ENCODE assay signal across 8 cellular contexts in the genomic region with DNA sequence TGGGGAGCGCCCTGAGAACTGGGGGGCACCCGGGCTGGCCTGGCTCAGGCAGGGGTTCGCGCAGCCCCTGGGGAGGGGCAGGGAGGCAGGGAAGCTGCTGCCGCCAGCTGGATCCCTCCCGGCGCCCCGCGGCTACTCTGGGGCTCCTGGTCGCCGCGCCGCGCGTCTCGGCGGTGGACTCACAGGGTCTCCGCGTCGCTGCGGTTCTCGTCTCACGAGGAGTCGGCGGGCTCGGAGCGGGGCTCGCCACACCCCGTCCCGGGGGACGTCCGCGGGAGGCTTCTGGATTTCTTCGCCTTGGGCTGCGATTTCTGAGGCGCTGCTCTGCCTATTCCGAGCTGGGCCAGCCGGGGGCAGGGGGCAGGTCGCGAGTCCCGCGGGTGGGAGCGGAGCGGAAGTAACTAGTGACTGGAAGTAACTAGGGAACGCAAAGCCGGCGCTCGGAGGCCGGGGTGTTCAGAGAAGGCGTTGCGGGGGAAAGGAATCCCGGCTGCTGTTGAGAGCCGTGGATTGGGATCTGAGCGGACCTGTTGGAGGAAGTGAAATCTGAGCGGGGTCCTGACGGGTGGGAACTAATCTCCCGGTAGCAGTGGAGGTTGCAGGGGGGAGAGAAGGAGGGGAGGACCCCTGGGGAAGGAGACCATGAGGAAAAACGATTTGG. TPM values are rescaled to one million over a fixed set of nuclear protein-coding genes. Genes with fewer than 3 reads are reported as not detected.
DNase-seq lines count a peak whose midpoint lies in the region; ATAC-seq and TF ChIP-seq lines count a peak whose summit lies in the region.

No MANE protein-coding gene starts in this region.

- H4K20me1 ChIP-seq in DND-41 (ENCODE audit: insufficient read depth, low read length) (no peaks in the 10 kb centered on the region), IMR-90 (ENCODE audit: insufficient read depth, low read length) (no peaks in the 10 kb centered on the region)

- CTCF ChIA-PET in IMR-90 (lab: Yijun Ruan, JAX) = interaction anchor here (0.6 to 0.8 kb wide), 2 partner anchors 26 to 100 kb away, joined by 3 to 4 read pairs; no protein-coding TSS in a partner anchor

- H3K79me2 ChIP-seq in DND-41 (ENCODE audit: insufficient read depth, low read length) = peaks cover 4% of the 10 kb centered on the region; the same call in 1 of the 2 replicates

- TF ChIP-seq POLR2A in IMR-90 (IDR thresholded peaks at IDR 0.05; ENCODE audit: low read depth, low read length) = peak; percentile 59

- H2BK15ac ChIP-seq in IMR-90 (ENCODE audit: low read depth, low read length) = no peak overlapping the region

- peak overlapping the region; percentile 59; the same call in 1 of the 2 replicates for H3K4ac ChIP-seq in IMR-90 (ENCODE audit: low read depth, low read length)

- peak overlapping the region; percentile 96 for H3K4me2 ChIP-seq in DND-41 (ENCODE audit: insufficient read depth, low read length)
- H3K4me2 ChIP-seq in IMR-90 (ENCODE audit: low read depth, low read length) = peak overlapping the region; percentile 81

- peak overlapping the region; percentile 40 to 68 for H3K4me3 ChIP-seq in DND-41 (ENCODE audit: low read depth in 1 of 2, low read length in 2 of 2)
- H3K4me3 ChIP-seq in IMR-90 (ENCODE audit: insufficient read depth, low read depth, low read length) = peak overlapping the region; percentile 68
- H3K4me3 ChIP-seq in upper lobe of right lung = peak overlapping the region; percentile 99

- H3K9me3 Mint-ChIP-seq in activated naive CD8-positive, alpha-beta T cell treated with anti-CD3 and anti-CD28 coated beads, Interleukin-2, amount 50 U/mL, for 24 hours = no peaks in the 10 kb centered on the region

- in situ Hi-C loops in IMR-90 (cut with MboI; ENCODE audit: low sequenced_read_pairs) = no loop called here

- peaks cover 15% of the 10 kb centered on the region for H3K4me1 Mint-ChIP-seq in activated naive CD8-positive, alpha-beta T cell treated with anti-CD3 and anti-CD28 coated beads, Interleukin-2, amount 50 U/mL, for 24 hours

- no peak overlapping the region for H2AK5ac ChIP-seq in IMR-90 (ENCODE audit: low read depth, low read length)

- H3K56ac ChIP-seq in IMR-90 (ENCODE audit: extremely low read depth, insufficient read depth, low read length) = peak overlapping the region; percentile 5; the same call in 1 of the 2 replicates

- H3K9me3 ChIP-seq in DND-41 (ENCODE audit: insufficient read depth, low read length, severe bottlenecking) = no peaks in the 10 kb centered on the region
- H3K9me3 ChIP-seq in IMR-90 (ENCODE audit: control insufficient read depth, insufficient read depth, low read length) = no peaks in the 10 kb centered on the region
- H3K9me3 ChIP-seq in upper lobe of right lung = no peaks in the 10 kb centered on the region

- peak; percentile 46 for TF ChIP-seq CTCF in DND-41 (IDR thresholded peaks at IDR 0.05; ENCODE audit: borderline replicate concordance, extremely low read depth, low read length, poor library complexity, severe bottlenecking)
- peak; percentile 18; the same call in 1 of the 2 replicates for TF ChIP-seq CTCF in IMR-90 (conservative IDR thresholded peaks at IDR 0.05; ENCODE audit: low read depth, low read length)
- peak; percentile 41 for TF ChIP-seq CTCF in upper lobe of right lung (IDR thresholded peaks at IDR 0.05)

- ATAC-seq in DND-41 (ENCODE audit: insufficient read depth, low read depth) (peak; percentile 74), GM21619 (IDR thresholded peaks at IDR 0.05; ENCODE audit: unreplicated experiment) (peak; percentile 45), IMR-90 (ENCODE audit: low read depth) (peak; percentile 53), SK-N-SH treated with all-trans-retinoic acid at 6 μM for 48 hours (peak; percentile 74), upper lobe of right lung (peak; percentile 78)
- peak; percentile 52 for ATAC-seq in activated naive CD8-positive, alpha-beta T cell treated with anti-CD3 and anti-CD28 coated beads, Interleukin-2, amount 50 U/mL, for 24 hours

- H3K14ac ChIP-seq in IMR-90 (replicated peaks; ENCODE audit: low read depth, low read length) = peak overlapping the region; percentile 68

- H3K36me3 ChIP-seq in DND-41 (ENCODE audit: insufficient read depth, low read length) (no peaks in the 10 kb centered on the region), IMR-90 (ENCODE audit: control insufficient read depth, insufficient read depth, low read length) (no peaks in the 10 kb centered on the region), upper lobe of right lung (no peaks in the 10 kb centered on the region)

- peak overlapping the region; percentile 8 for H2AK9ac ChIP-seq in IMR-90 (replicated peaks; ENCODE audit: low read depth, low read length, poor library complexity)

- intact Hi-C loops in IMR-90 (cut with micrococcal nuclease) = loop anchor here (2.0 to 5.0 kb wide), 2 partner anchors 67 to 183 kb away; no protein-coding TSS in a partner anchor
- intact Hi-C loops in cardiac septum (cut with DNase I) = loop anchor here (5.0 kb wide), 1 partner anchor 172 kb away; a partner anchor contains a TSS
- intact Hi-C loops in posterior cingulate gyrus (cut with DNase I) = loop anchor here (10.0 kb wide), 1 partner anchor 169 kb away; a partner anchor contains a TSS
- intact Hi-C loops in upper lobe of right lung (cut with DNase I) = no loop called here

- no peak overlapping the region for H2BK120ac ChIP-seq in IMR-90 (ENCODE audit: low read depth, low read length)

- H4K8ac ChIP-seq in IMR-90 (ENCODE audit: low read depth in 2 of 2, low read length in 2 of 2) = peak overlapping the region; percentile 77 to 79; a peak in 2 of 4 replicates

- H3K4me3 Mint-ChIP-seq in activated naive CD8-positive, alpha-beta T cell treated with anti-CD3 and anti-CD28 coated beads, Interleukin-2, amount 50 U/mL, for 24 hours = peak overlapping the region; percentile 95

- no peak; the same call in 1 of the 2 replicates for TF ChIP-seq RAD21 in IMR-90 (IDR thresholded peaks at IDR 0.05; ENCODE audit: low read length)

- H3K79me1 ChIP-seq in IMR-90 (ENCODE audit: low read depth in 1 of 2, low read length in 2 of 2) = peaks cover 0 to 12% of the 10 kb centered on the region in 2 experiments; a peak in 2 of 4 replicates

- H3K23ac ChIP-seq in IMR-90 (ENCODE audit: low read depth, low read length) = peak overlapping the region; percentile 76

- WGBS in IMR-90 (ENCODE audit: extremely low coverage in 2 of 2, insufficient read length in 1 of 2), 2 experiments = 0% methylated on average over 20 of the region's 58 CpGs; no CpG with 5 or more reads in 1 of the 2 experiments

- H3K9ac ChIP-seq in DND-41 (ENCODE audit: low read depth, low read length) (peak overlapping the region; percentile 68), IMR-90 (ENCODE audit: low read depth, low read length) (peak overlapping the region; percentile 75)

- DNase-seq in DND-41 (peak; percentile 81), IMR-90 (peak; percentile 56), cardiac septum (ENCODE audit: low spot score) (peak; percentile 92), posterior cingulate gyrus (peak; percentile 32 to 92 (median 51)), upper lobe of right lung (peak; percentile 91)
- peak; percentile 62 for DNase-seq in activated naive CD8-positive, alpha-beta T cell treated with anti-CD3 and anti-CD28 coated beads, Interleukin-2, amount 50 U/mL, for 24 hours

- peak overlapping the region; percentile 86 for H3K27ac Mint-ChIP-seq in activated naive CD8-positive, alpha-beta T cell treated with anti-CD3 and anti-CD28 coated beads, Interleukin-2, amount 50 U/mL, for 24 hours

- H2BK20ac ChIP-seq in IMR-90 (ENCODE audit: low read depth, low read length) = no peak overlapping the region

- peak overlapping the region; percentile 1; the same call in 1 of the 2 replicates for H4K91ac ChIP-seq in IMR-90 (ENCODE audit: insufficient read depth, low read depth, low read length)

- peaks cover 4% of the 10 kb centered on the region; the same call in 1 of the 2 replicates for H3K9me1 ChIP-seq in IMR-90 (ENCODE audit: insufficient read depth, low read length)

- H3K4me1 ChIP-seq in DND-41 (ENCODE audit: insufficient read depth, low read length) = peaks cover 20% of the 10 kb centered on the region
- peaks cover 8% of the 10 kb centered on the region; the same call in 1 of the 2 replicates for H3K4me1 ChIP-seq in IMR-90 (ENCODE audit: control insufficient read depth, insufficient read depth, low read length)
- peaks cover 37% of the 10 kb centered on the region for H3K4me1 ChIP-seq in upper lobe of right lung

- H3K18ac ChIP-seq in IMR-90 (ENCODE audit: low read depth, low read length) = peak overlapping the region; percentile 16; the same call in 1 of the 2 replicates

- H2AFZ ChIP-seq in DND-41 (ENCODE audit: low read depth, low read length) (peak overlapping the region; percentile 80), IMR-90 (replicated peaks; ENCODE audit: low read length, poor library complexity) (peak overlapping the region; percentile 96)

- H4K5ac ChIP-seq in IMR-90 (ENCODE audit: low read depth, low read length) = no peak overlapping the region

- POLR2A ChIA-PET in IMR-90 (lab: Charles Lee; ENCODE audit: unreplicated experiment) = no interaction called here

- no peaks in the 10 kb centered on the region for H3K36me3 Mint-ChIP-seq in activated naive CD8-positive, alpha-beta T cell treated with anti-CD3 and anti-CD28 coated beads, Interleukin-2, amount 50 U/mL, for 24 hours (ENCODE audit: low read depth)

- H3K27me3 ChIP-seq in DND-41 (ENCODE audit: insufficient read depth, low read length, poor library complexity) = no peaks in the 10 kb centered on the region
- no peaks in the 10 kb centered on the region for H3K27me3 ChIP-seq in IMR-90 (ENCODE audit: control insufficient read depth, insufficient read depth, low read length)
- no peaks in the 10 kb centered on the region for H3K27me3 ChIP-seq in upper lobe of right lung

- dilution Hi-C loops in IMR-90 (cut with HindIII; ENCODE audit: low sequenced_read_pairs, unreplicated experiment) = no loop called here

- no TSS peak for BruUV-seq in IMR-90 (replicated peaks; lab: Mats Ljungman, UMichigan)

- H2BK5ac ChIP-seq in IMR-90 (ENCODE audit: low read depth, low read length, poor library complexity, severe bottlenecking) = no peak overlapping the region

- H3K27ac ChIP-seq in DND-41 (ENCODE audit: low read length) (peak overlapping the region; percentile 55), IMR-90 (ENCODE audit: insufficient read depth, low read length) (peak overlapping the region; percentile 11), upper lobe of right lung (peak overlapping the region; percentile 99)

- no peaks in the 10 kb centered on the region for H3K27me3 Mint-ChIP-seq in activated naive CD8-positive, alpha-beta T cell treated with anti-CD3 and anti-CD28 coated beads, Interleukin-2, amount 50 U/mL, for 24 hours

RNA-seq across cellular contexts. Expression of a gene that starts 0.5 kb away (rescaled TPM):
- total RNA-seq in IMR-90 (2012; rRNA removed) (6.7 and 7.3 TPM in 2 replicates), cardiac septum (111 TPM), upper lobe of right lung (85.1 TPM)
- 15.0 and 16.3 TPM in 2 replicates for polyA plus RNA-seq in IMR-90 (2012; rRNA removed)
- polyA plus RNA-seq in IMR-90 (2012; cell fraction: cytosol; rRNA removed) = 19.3 and 25.4 TPM in 2 replicates
- 3.4 and 8.3 TPM in 2 replicates for polyA plus RNA-seq in IMR-90 (2012; cell fraction: nucleus; rRNA removed; ENCODE audit: low replicate concordance)

RNA-seq across cellular contexts. Expression of a gene that starts 49.8 kb away (rescaled TPM):
- total RNA-seq in IMR-90 (2012; rRNA removed) (5.0 and 6.7 TPM in 2 replicates), cardiac septum (15.9 TPM), upper lobe of right lung (17.3 TPM)
- 0.83 and 1.2 TPM in 2 replicates for polyA plus RNA-seq in IMR-90 (2012; rRNA removed)
- 0.16 and 0.32 TPM in 2 replicates for polyA plus RNA-seq in IMR-90 (2012; cell fraction: cytosol; rRNA removed)
- 0.65 and 4.4 TPM in 2 replicates for polyA plus RNA-seq in IMR-90 (2012; cell fraction: nucleus; rRNA removed; ENCODE audit: low replicate concordance)

Comparison
In these comparisons a context has a peak if more than half of its experiments do, and no peak if none do; other contexts are left out.
1. Peak in every context shown above with its lines: DNase-seq, ATAC-seq, H3K4me3 ChIP-seq and H3K27ac ChIP-seq.
2. H3K27ac ChIP-seq: peak in every context shown above with its lines; median percentile 99 in upper lobe of right lung; 55 in DND-41; 11 in IMR-90.
3. RNA of a gene that starts 0.5 kb away (total RNA-seq): 111 TPM in cardiac septum (single experiment) and 85.1 TPM in upper lobe of right lung (single experiment); 6.7 to 7.3 TPM in IMR-90; every median in the first group is over 10 times any median in the second.